17 cellular contexts compared by ENCODE assay signal in genomic region chr14:105890474-105891220, GRCh38.
DNase-seq lines count a peak whose midpoint lies in the region; ATAC-seq and TF ChIP-seq lines count a peak whose summit lies in the region.
"Had no signal": no experiment of that assay in that cellular context is flagged by ENCODE, and none has a peak within 500 bp of the region (broad histone marks: within the 10 kb centered on the region; RNA-seq: fewer than 3 reads in every experiment).

No MANE protein-coding gene starts in this region.

- intact Hi-C loops in left lung (cut with DNase I) (no loop called here), tibial artery (cut with DNase I; ENCODE audit: low total_unique reads) (no loop called here), stomach (cut with DNase I; ENCODE audit: low total_unique reads) (no loop called here)

- DNase-seq in activated T-cell treated with anti-CD3 and anti-CD28 coated beads, Interleukin-2, amount 50 U/mL, for 1 hour: peak; percentile 7
- DNase-seq in activated T-cell treated with anti-CD3 and anti-CD28 coated beads, Interleukin-2, amount 50 U/mL, for 72 hours: no peak
- DNase-seq in activated T-cell treated with anti-CD3 and anti-CD28 coated beads, Interleukin-2, amount 50 U/mL, for 4 hours: peak; percentile 2
- DNase-seq in left lung (peak; percentile 25 to 59), tibial artery (peak; percentile 13 to 59), putamen (ENCODE audit: low spot score) (no peak), stomach (no peak)
- no peak for DNase-seq in T-helper 2 cell treated with Interferon-gamma antibody and Interleukin-4, amounts not matched to agents 5 μg/mL and 100 μg/mL, for 36 hours (ENCODE audit: low spot score)
- DNase-seq: foreskin fibroblast; H7; NCI-H187 treated with DMSO at 0.1 percent for 48 hours; NCI-H510A; nephron progenitor cell; stimulated activated CD4-positive, alpha-beta T cell treated with anti-CD3 and anti-CD28 coated beads, Interleukin-4, amount 100 ng/mL, for 1 hour had no signal

- TF ChIP-seq POLR2A in stomach (IDR thresholded peaks at IDR 0.05): no peak

- no peak for ATAC-seq in activated T-cell treated with anti-CD3 and anti-CD28 coated beads, Interleukin-2, amount 50 U/mL, for 72 hours (replicated peaks in 1 of 2)
- ATAC-seq in activated T-cell treated with anti-CD3 and anti-CD28 coated beads, Interleukin-2, amount 50 U/mL, for 4 hours: no peak
- ATAC-seq in left lung: no peak
- ATAC-seq: A549; CD8-positive, alpha-beta T cell had no signal

- H3K27ac ChIP-seq in left lung (no peak overlapping the region), tibial artery (no peak overlapping the region), stomach (no peak overlapping the region)
- H3K27ac ChIP-seq: A549, tibial nerve had no signal

- H3K9me3 Mint-ChIP-seq in activated T-cell treated with anti-CD3 and anti-CD28 coated beads, Interleukin-2, amount 50 U/mL, for 72 hours: no peaks in the 10 kb centered on the region
- H3K9me3 Mint-ChIP-seq in activated T-cell treated with anti-CD3 and anti-CD28 coated beads, Interleukin-2, amount 50 U/mL, for 4 hours: no peaks in the 10 kb centered on the region
- no peaks in the 10 kb centered on the region for H3K9me3 Mint-ChIP-seq in T-helper 2 cell treated with Interferon-gamma antibody and Interleukin-4, amounts not matched to agents 5 μg/mL and 100 μg/mL, for 36 hours

- no peak for TF ChIP-seq EP300 in stomach (IDR thresholded peaks at IDR 0.05)

- H3K4me3 ChIP-seq in left lung: no peak overlapping the region
- no peak overlapping the region for H3K4me3 ChIP-seq in tibial artery
- H3K4me3 ChIP-seq in stomach: no peak overlapping the region
- H3K4me3 ChIP-seq: A549, tibial nerve had no signal

- H3K4me1 ChIP-seq in left lung (no peaks in the 10 kb centered on the region), tibial artery (no peaks in the 10 kb centered on the region), stomach (no peaks in the 10 kb centered on the region)
- H3K4me1 ChIP-seq: A549, tibial nerve had no signal

- H3K27me3 Mint-ChIP-seq in activated T-cell treated with anti-CD3 and anti-CD28 coated beads, Interleukin-2, amount 50 U/mL, for 72 hours (ENCODE audit: low read depth): peaks cover 7% of the 10 kb centered on the region
- H3K27me3 Mint-ChIP-seq in activated T-cell treated with anti-CD3 and anti-CD28 coated beads, Interleukin-2, amount 50 U/mL, for 4 hours (ENCODE audit: low read depth): peaks cover 18% of the 10 kb centered on the region
- peaks cover 32% of the 10 kb centered on the region for H3K27me3 Mint-ChIP-seq in T-helper 2 cell treated with Interferon-gamma antibody and Interleukin-4, amounts not matched to agents 5 μg/mL and 100 μg/mL, for 36 hours (ENCODE audit: low read depth)

- H3K27me3 ChIP-seq in left lung (peaks cover 0 to 36% of the 10 kb centered on the region in 2 donors), tibial artery (no peaks in the 10 kb centered on the region), stomach (peaks cover 0 to 17% (median 0%) of the 10 kb centered on the region in 3 donors)
- H3K27me3 ChIP-seq: tibial nerve had no signal

- H3K27ac Mint-ChIP-seq in activated T-cell treated with anti-CD3 and anti-CD28 coated beads, Interleukin-2, amount 50 U/mL, for 72 hours: no peak overlapping the region
- no peak overlapping the region for H3K27ac Mint-ChIP-seq in T-helper 2 cell treated with Interferon-gamma antibody and Interleukin-4, amounts not matched to agents 5 μg/mL and 100 μg/mL, for 36 hours
- H3K27ac Mint-ChIP-seq: CD8-positive, alpha-beta T cell; nephron progenitor cell had no signal

- H3K9me3 ChIP-seq in left lung (no peaks in the 10 kb centered on the region), tibial artery (no peaks in the 10 kb centered on the region), stomach (no peaks in the 10 kb centered on the region)
- H3K9me3 ChIP-seq: A549 had no signal

- H3K4me3 Mint-ChIP-seq in activated T-cell treated with anti-CD3 and anti-CD28 coated beads, Interleukin-2, amount 50 U/mL, for 72 hours: no peak overlapping the region
- H3K4me3 Mint-ChIP-seq in activated T-cell treated with anti-CD3 and anti-CD28 coated beads, Interleukin-2, amount 50 U/mL, for 4 hours: no peak overlapping the region
- no peak overlapping the region for H3K4me3 Mint-ChIP-seq in T-helper 2 cell treated with Interferon-gamma antibody and Interleukin-4, amounts not matched to agents 5 μg/mL and 100 μg/mL, for 36 hours
- H3K4me3 Mint-ChIP-seq: CD8-positive, alpha-beta T cell; nephron progenitor cell had no signal

- WGBS in stomach, 5 donors: 64 to 93% (median 85%) methylated on average over 6 to 18 of the region's 18 CpGs

- no peaks in the 10 kb centered on the region for H3K36me3 Mint-ChIP-seq in activated T-cell treated with anti-CD3 and anti-CD28 coated beads, Interleukin-2, amount 50 U/mL, for 72 hours (ENCODE audit: insufficient read depth in 2 of 2)
- H3K36me3 Mint-ChIP-seq in activated T-cell treated with anti-CD3 and anti-CD28 coated beads, Interleukin-2, amount 50 U/mL, for 4 hours (ENCODE audit: insufficient read depth): no peaks in the 10 kb centered on the region
- H3K36me3 Mint-ChIP-seq in T-helper 2 cell treated with Interferon-gamma antibody and Interleukin-4, amounts not matched to agents 5 μg/mL and 100 μg/mL, for 36 hours (ENCODE audit: low read depth): no peaks in the 10 kb centered on the region
- H3K36me3 Mint-ChIP-seq: CD8-positive, alpha-beta T cell had no signal

- TF ChIP-seq CTCF in left lung (IDR thresholded peaks at IDR 0.05) (no peak), tibial artery (IDR thresholded peaks at IDR 0.05) (no peak), stomach (IDR thresholded peaks at IDR 0.05) (no peak)

- no peaks in the 10 kb centered on the region for H3K4me1 Mint-ChIP-seq in activated T-cell treated with anti-CD3 and anti-CD28 coated beads, Interleukin-2, amount 50 U/mL, for 72 hours (ENCODE audit: low read depth)
- no peaks in the 10 kb centered on the region for H3K4me1 Mint-ChIP-seq in activated T-cell treated with anti-CD3 and anti-CD28 coated beads, Interleukin-2, amount 50 U/mL, for 4 hours (ENCODE audit: low read depth)
- H3K4me1 Mint-ChIP-seq in T-helper 2 cell treated with Interferon-gamma antibody and Interleukin-4, amounts not matched to agents 5 μg/mL and 100 μg/mL, for 36 hours (ENCODE audit: low read depth): peaks cover 11% of the 10 kb centered on the region
- H3K4me1 Mint-ChIP-seq: nephron progenitor cell had no signal

- H3K36me3 ChIP-seq in left lung (no peaks in the 10 kb centered on the region), tibial artery (no peaks in the 10 kb centered on the region), stomach (no peaks in the 10 kb centered on the region)
- H3K36me3 ChIP-seq: tibial nerve had no signal

Comparison
In these comparisons a context has a peak if more than half of its experiments do, and no peak if none do; other contexts are left out.
1. DNase-seq: peak in activated T-cell treated with anti-CD3 and anti-CD28 coated beads, Interleukin-2, amount 50 U/mL, for 1 hour (single experiment), activated T-cell treated with anti-CD3 and anti-CD28 coated beads, Interleukin-2, amount 50 U/mL, for 4 hours (single experiment), left lung (2 of 2) and tibial artery (2 of 2); none in activated T-cell treated with anti-CD3 and anti-CD28 coated beads, Interleukin-2, amount 50 U/mL, for 72 hours (0 of 2), putamen (single experiment), T-helper 2 cell treated with Interferon-gamma antibody and Interleukin-4, amounts not matched to agents 5 μg/mL and 100 μg/mL, for 36 hours (single experiment) and stomach (single experiment).